14 cellular contexts compared by ENCODE assay signal in the genomic region with DNA sequence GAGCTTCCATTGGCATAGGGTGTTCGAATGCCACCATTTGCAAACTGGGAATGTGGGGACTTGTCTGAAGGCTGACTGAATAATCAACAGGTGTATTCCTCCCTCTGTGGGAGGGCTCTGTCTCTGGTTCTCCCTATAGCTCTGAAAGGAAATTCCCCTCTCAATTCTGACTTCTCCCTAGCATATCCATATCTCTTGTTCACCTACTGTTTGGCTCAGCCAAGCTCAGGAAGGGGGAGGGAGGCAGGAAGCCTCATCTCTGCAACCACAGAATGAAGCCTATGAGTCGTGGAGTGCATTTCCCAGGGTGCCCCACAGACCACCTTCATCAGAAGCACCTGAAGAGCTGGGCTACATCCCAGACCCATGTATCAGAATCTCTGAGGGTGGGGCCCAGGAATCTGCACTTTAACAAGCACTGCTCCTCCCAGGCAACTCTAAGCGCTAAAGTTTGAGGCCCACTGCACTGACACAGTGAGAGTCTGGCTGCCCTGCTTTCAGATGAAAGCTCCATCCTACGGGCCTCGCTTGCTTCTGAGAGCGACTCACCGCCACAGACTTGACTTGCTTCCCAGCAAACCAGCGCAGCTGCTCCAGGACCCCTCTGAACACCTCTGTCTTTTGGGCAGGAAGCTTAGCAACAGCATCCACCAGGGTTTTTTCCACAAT. TPM values are rescaled to one million over a fixed set of nuclear protein-coding genes. Genes with fewer than 3 reads are reported as not detected.
DNase-seq lines count a peak whose midpoint lies in the region; ATAC-seq and TF ChIP-seq lines count a peak whose summit lies in the region.
"Had no signal": no experiment of that assay in that cellular context is flagged by ENCODE, and none has a peak within 500 bp of the region (broad histone marks: within the 10 kb centered on the region; RNA-seq: fewer than 3 reads in every experiment).

No MANE protein-coding gene starts in this region.

- H3K9ac ChIP-seq in trophoblast cell (ENCODE audit: low read length), result no peak overlapping the region
- H3K9ac ChIP-seq in Karpas-422 (ENCODE audit: low read length), result no peak overlapping the region

- H3K4me2 ChIP-seq in trophoblast cell (ENCODE audit: low read length) (no peak overlapping the region), Karpas-422 (ENCODE audit: low read depth, low read length, poor library complexity, severe bottlenecking) (no peak overlapping the region)

- H2BK120ac ChIP-seq in trophoblast cell (ENCODE audit: insufficient read depth, low read length, poor library complexity), result no peak overlapping the region

- no peak overlapping the region for H4K12ac ChIP-seq in trophoblast cell (ENCODE audit: low read depth, low read length)

- no peaks in the 10 kb centered on the region for H3K79me1 ChIP-seq in trophoblast cell (ENCODE audit: low read length)

- H2AK5ac ChIP-seq in trophoblast cell (ENCODE audit: low read length), result no peak overlapping the region

- H2AFZ ChIP-seq in trophoblast cell (ENCODE audit: insufficient read depth, low read length, poor library complexity) (no peak overlapping the region), Karpas-422 (ENCODE audit: low read length) (no peak overlapping the region)

- H3K36me3 ChIP-seq in trophoblast cell (ENCODE audit: control insufficient read depth in 1 of 2, insufficient read depth in 2 of 2, low read length in 2 of 2), result no peaks in the 10 kb centered on the region
- no peaks in the 10 kb centered on the region for H3K36me3 ChIP-seq in HAP-1 (replicated peaks)
- no peaks in the 10 kb centered on the region for H3K36me3 ChIP-seq in Karpas-422 (ENCODE audit: insufficient read depth, low read length)
- H3K36me3 ChIP-seq: vagina had no signal

- H3K9me3 ChIP-seq in trophoblast cell (ENCODE audit: insufficient read depth, low read depth, low read length) (no peaks in the 10 kb centered on the region), HAP-1 (no peaks in the 10 kb centered on the region), Karpas-422 (ENCODE audit: low read length) (no peaks in the 10 kb centered on the region)
- H3K9me3 ChIP-seq: vagina had no signal

- H2BK12ac ChIP-seq in trophoblast cell (ENCODE audit: low read length), result no peak overlapping the region

- no peak overlapping the region for H3K14ac ChIP-seq in trophoblast cell (ENCODE audit: low read length)

- ATAC-seq in HG02938 (IDR thresholded peaks at IDR 0.05; ENCODE audit: unreplicated experiment), result no peak
- ATAC-seq: right cardiac atrium; stimulated activated memory B cell treated with anti-CD40 and anti-IgM and Interleukin-4, amounts not matched to agents 10 μg/mL and 1 μg/mL and 100 μg/mL, for 72 hours had no signal

- no peaks in the 10 kb centered on the region for H3K9me2 ChIP-seq in Karpas-422 (replicated peaks; ENCODE audit: insufficient read depth, low read length)

- in situ Hi-C loops in HAP-1 (cut with MboI; ENCODE audit: low sequenced_read_pairs), result no loop called here

- no peak overlapping the region for H2BK5ac ChIP-seq in trophoblast cell (ENCODE audit: low read depth, low read length, poor library complexity)

- WGBS in trophoblast cell (ENCODE audit: extremely low coverage, insufficient coverage, insufficient read length), result no CpG with 5 or more reads among the region's 8 CpGs

- H3K79me2 ChIP-seq in trophoblast cell (ENCODE audit: control insufficient read depth, insufficient read depth, low read length, poor library complexity) (no peaks in the 10 kb centered on the region), Karpas-422 (ENCODE audit: low read length) (no peaks in the 10 kb centered on the region)

- H3K27ac ChIP-seq in coronary artery, result no peak overlapping the region
- no peak overlapping the region for H3K27ac ChIP-seq in trophoblast cell (ENCODE audit: low read depth, low read length)
- no peak overlapping the region for H3K27ac ChIP-seq in Karpas-422 (ENCODE audit: low read length)
- H3K27ac ChIP-seq: vagina had no signal

- H4K20me1 ChIP-seq in Karpas-422 (ENCODE audit: insufficient read depth, low read depth, low read length), result no peaks in the 10 kb centered on the region

- no peak for TF ChIP-seq CTCF in coronary artery (IDR thresholded peaks at IDR 0.05)

- H3K18ac ChIP-seq in trophoblast cell (ENCODE audit: low read length), result no peak overlapping the region

- H3K23ac ChIP-seq in trophoblast cell (ENCODE audit: low read length), result no peak overlapping the region

- DNase-seq in EH (ENCODE audit: low read depth) (peak; percentile 53), M059J (ENCODE audit: low read depth) (peak; percentile 55), coronary artery (ENCODE audit: low spot score) (peak; percentile 43), kidney tubule cell (ENCODE audit: low spot score) (peak; percentile 92), trophoblast cell (no peak), HAP-1 (ENCODE audit: low spot score in 2 of 2) (no peak), Karpas-422 (no peak)
- DNase-seq: activated T-cell treated with anti-CD3 and anti-CD28 coated beads for 4 hours; C1 segment of cervical spinal cord; right cardiac atrium; stimulated activated CD4-positive, alpha-beta T cell treated with anti-CD3 and anti-CD28 coated beads, Interleukin-4, amount 100 ng/mL, for 4 hours had no signal

- H3K4ac ChIP-seq in trophoblast cell (ENCODE audit: low read depth, low read length), result no peak overlapping the region

- H3K4me1 ChIP-seq in trophoblast cell (ENCODE audit: control insufficient read depth in 1 of 2, insufficient read depth in 2 of 2, low read length in 2 of 2) (peaks cover 0 to 2% of the 10 kb centered on the region in 2 experiments), HAP-1 (no peaks in the 10 kb centered on the region), Karpas-422 (ENCODE audit: low read length) (no peaks in the 10 kb centered on the region)
- H3K4me1 ChIP-seq: vagina had no signal

- H3K4me3 ChIP-seq in coronary artery (no peak overlapping the region), trophoblast cell (ENCODE audit: low read depth, low read length) (no peak overlapping the region), HAP-1 (no peak overlapping the region), Karpas-422 (ENCODE audit: low read length) (no peak overlapping the region)
- H3K4me3 ChIP-seq: vagina had no signal

- no peak overlapping the region for H4K91ac ChIP-seq in trophoblast cell (ENCODE audit: low read depth, low read length)

- H4K8ac ChIP-seq in trophoblast cell (ENCODE audit: low read depth, low read length), result no peak overlapping the region

- H3K27me3 ChIP-seq in trophoblast cell (ENCODE audit: insufficient read depth, low read length) (no peaks in the 10 kb centered on the region), HAP-1 (ENCODE audit: low read depth) (no peaks in the 10 kb centered on the region), Karpas-422 (ENCODE audit: low read length) (no peaks in the 10 kb centered on the region)
- H3K27me3 ChIP-seq: vagina had no signal

RNA-seq across cellular contexts. Expression of gene XDH, which starts 32.0 kb away (rescaled TPM):
- 0.89 TPM in 1 of 2 replicates, not detected in the other for total RNA-seq in M059J (2014; rRNA removed; shearing (Covaris generic))
- 0.21 and 0.22 TPM in 2 replicates for polyA plus RNA-seq in trophoblast cell (2013)
- not detected in 2 replicates for total RNA-seq in Karpas-422 (2014; rRNA removed; shearing (Covaris generic); ENCODE audit: low replicate concordance)
- polyA plus RNA-seq: right cardiac atrium had no signal

Comparison
In these comparisons a context has a peak if more than half of its experiments do, and no peak if none do; other contexts are left out.
1. DNase-seq: peak in EH (single experiment), M059J (single experiment), coronary artery (single experiment) and kidney tubule cell (single experiment); none in trophoblast cell (0 of 2), HAP-1 (0 of 2) and Karpas-422 (single experiment).